Comparison of ENCODE assay signal across 15 cellular contexts in genomic region chr17:34667656-34668055, GRCh38.
DNase-seq lines count a peak whose midpoint lies in the region; ATAC-seq and TF ChIP-seq lines count a peak whose summit lies in the region.
"Had no signal": no experiment of that assay in that cellular context is flagged by ENCODE, and none has a peak within 500 bp of the region (broad histone marks: within the 10 kb centered on the region; RNA-seq: fewer than 3 reads in every experiment).

No MANE protein-coding gene starts in this region.

- peak overlapping the region in 9 of 59 donors; percentile 11 to 74 (median 39) for H3K27ac ChIP-seq in dorsolateral prefrontal cortex

- H3K4me1 Mint-ChIP-seq in activated T-cell treated with anti-CD3 and anti-CD28 coated beads, Interleukin-2, amount 50 U/mL, for 24 hours (ENCODE audit: low read depth): peaks cover 10% of the 10 kb centered on the region
- H3K4me1 Mint-ChIP-seq: B cell had no signal

- no peak overlapping the region for H3K4me3 Mint-ChIP-seq in activated T-cell treated with anti-CD3 and anti-CD28 coated beads, Interleukin-2, amount 50 U/mL, for 24 hours
- H3K4me3 Mint-ChIP-seq: B cell; CD4-positive, alpha-beta T cell had no signal

- no peak overlapping the region for H3K27ac Mint-ChIP-seq in activated T-cell treated with anti-CD3 and anti-CD28 coated beads, Interleukin-2, amount 50 U/mL, for 24 hours
- H3K27ac Mint-ChIP-seq: B cell; CD4-positive, alpha-beta T cell had no signal

- H3K9me3 Mint-ChIP-seq in activated T-cell treated with anti-CD3 and anti-CD28 coated beads, Interleukin-2, amount 50 U/mL, for 24 hours: no peaks in the 10 kb centered on the region
- H3K9me3 Mint-ChIP-seq: CD4-positive, alpha-beta T cell had no signal

- intact Hi-C loops in dorsolateral prefrontal cortex (cut with DNase I): no loop called here

- peaks cover 0 to 9% (median 0%) of the 10 kb centered on the region in 45 donors for H3K27me3 ChIP-seq in dorsolateral prefrontal cortex

- H3K36me3 Mint-ChIP-seq in activated T-cell treated with anti-CD3 and anti-CD28 coated beads, Interleukin-2, amount 50 U/mL, for 24 hours (ENCODE audit: low read depth): no peaks in the 10 kb centered on the region

- no peak overlapping the region for H3K4me3 ChIP-seq in dorsolateral prefrontal cortex

- TF ChIP-seq CTCF in dorsolateral prefrontal cortex (IDR thresholded peaks at IDR 0.05 in 54 of 56, conservative IDR thresholded peaks at IDR 0.05 in 2 of 56; ENCODE audit: low read depth in 1 of 56, partially characterized antibody in 56 of 56): no peak

- DNase-seq in dorsolateral prefrontal cortex: peak in 6 of 10 donors; percentile 35 to 72 (median 56)
- peak; percentile 41 for DNase-seq in globus pallidus (ENCODE audit: low spot score)
- DNase-seq in mesenteric fat pad (ENCODE audit: low spot score): peak; percentile 65
- DNase-seq in putamen (ENCODE audit: low spot score): peak; percentile 5
- no peak for DNase-seq in activated T-cell treated with anti-CD3 and anti-CD28 coated beads, Interleukin-2, amount 50 U/mL, for 24 hours
- DNase-seq in NCI-H345 (lab: John Stamatoyannopoulos, UW): no peak
- no peak for DNase-seq in SIG-M5 (lab: John Stamatoyannopoulos, UW)
- DNase-seq: ACHN; Calu3; CD4-positive, alpha-beta T cell; DMS 273 treated with DMSO at 0.1 percent for 48 hours; H7 had no signal

- H3K27me3 Mint-ChIP-seq in activated T-cell treated with anti-CD3 and anti-CD28 coated beads, Interleukin-2, amount 50 U/mL, for 24 hours: peaks cover 11% of the 10 kb centered on the region

- ATAC-seq in HG03095 (IDR thresholded peaks at IDR 0.05; ENCODE audit: unreplicated experiment): no peak
- ATAC-seq: HepG2 had no signal

Comparison
In these comparisons a context has a peak if more than half of its experiments do, and no peak if none do; other contexts are left out.
1. DNase-seq: peak in dorsolateral prefrontal cortex (6 of 10), globus pallidus (single experiment), mesenteric fat pad (single experiment) and putamen (single experiment); none in activated T-cell treated with anti-CD3 and anti-CD28 coated beads, Interleukin-2, amount 50 U/mL, for 24 hours (single experiment), NCI-H345 (single experiment) and SIG-M5 (single experiment).